Comparison of ENCODE assay signal across 11 cellular contexts in genomic region chr2:171317492-171318125, GRCh38.
DNase-seq lines count a peak whose midpoint lies in the region; ATAC-seq, FAIRE-seq and TF ChIP-seq lines count a peak whose summit lies in the region.
"Had no signal": no experiment of that assay in that cellular context is flagged by ENCODE, and none has a peak within 500 bp of the region (broad histone marks: within the 10 kb centered on the region; RNA-seq: fewer than 3 reads in every experiment).

No MANE protein-coding gene starts in this region.

- FAIRE-seq in astrocyte (lab: Jason Lieb, UNC): no peak

- no peak overlapping the region for H3K4me2 ChIP-seq in astrocyte (ENCODE audit: low read length)

- H3K4me1 Mint-ChIP-seq in stimulated activated naive CD8-positive, alpha-beta T cell treated with anti-CD3 and anti-CD28 coated beads, Interleukin-15, amount 100 ng/mL, for 72 hours: peaks cover 46% of the 10 kb centered on the region
- peaks cover 31% of the 10 kb centered on the region for H3K4me1 Mint-ChIP-seq in astrocyte (ENCODE audit: low read depth, unreplicated experiment)

- H3K27ac ChIP-seq in astrocyte (ENCODE audit: low read depth, low read length) (no peak overlapping the region), temporal lobe (ENCODE audit: low read depth, low read length) (peak overlapping the region; percentile 69)
- H3K27ac ChIP-seq: epithelial cell of prostate had no signal

- no peak overlapping the region for H2AFZ ChIP-seq in astrocyte (ENCODE audit: low read depth, low read length)

- peaks cover 18% of the 10 kb centered on the region for H3K36me3 Mint-ChIP-seq in astrocyte (ENCODE audit: low read depth, unreplicated experiment)

- no peak overlapping the region for H3K4me3 Mint-ChIP-seq in stimulated activated naive CD8-positive, alpha-beta T cell treated with anti-CD3 and anti-CD28 coated beads, Interleukin-15, amount 100 ng/mL, for 72 hours
- no peak overlapping the region for H3K4me3 Mint-ChIP-seq in astrocyte (ENCODE audit: unreplicated experiment)
- H3K4me3 Mint-ChIP-seq: CD14-positive monocyte had no signal

- H3K9me3 ChIP-seq in astrocyte (ENCODE audit: insufficient read depth, low read depth, low read length): no peaks in the 10 kb centered on the region

- no peaks in the 10 kb centered on the region for H3K79me2 ChIP-seq in astrocyte (ENCODE audit: insufficient read depth, low read length)

- no peak overlapping the region for H3K4me3 ChIP-seq in astrocyte (ENCODE audit: insufficient read depth, low read depth, low read length)

- peaks cover 0 to 1% of the 10 kb centered on the region in 2 donors for H3K9me3 Mint-ChIP-seq in stimulated activated naive CD8-positive, alpha-beta T cell treated with anti-CD3 and anti-CD28 coated beads, Interleukin-15, amount 100 ng/mL, for 72 hours
- H3K9me3 Mint-ChIP-seq in astrocyte (ENCODE audit: unreplicated experiment): no peaks in the 10 kb centered on the region

- no peaks in the 10 kb centered on the region for H3K36me3 ChIP-seq in astrocyte (ENCODE audit: insufficient read depth, low read length)

- TF ChIP-seq CTCF in astrocyte (IDR thresholded peaks at IDR 0.05; ENCODE audit: insufficient read depth, low read depth, low read length): no peak

- no peak for DNase-seq in stimulated activated naive CD8-positive, alpha-beta T cell treated with anti-CD3 and anti-CD28 coated beads, Interleukin-15, Interleukin-2, amounts not matched to agents 100 U/mL and 50 U/mL, for 24 hours
- no peak for DNase-seq in stimulated activated naive CD8-positive, alpha-beta T cell treated with anti-CD3 and anti-CD28 coated beads, Interleukin-15, amount 100 ng/mL, for 72 hours
- DNase-seq in astrocyte (ENCODE audit: low read depth): peak; percentile 11
- DNase-seq in activated gamma-delta T cell (lab: John Stamatoyannopoulos, UW): no peak
- DNase-seq in NK-92 (lab: John Stamatoyannopoulos, UW; ENCODE audit: unreplicated experiment): no peak
- DNase-seq in HuH-7.5 (ENCODE audit: low spot score): no peak

- H3K27me3 ChIP-seq in astrocyte (ENCODE audit: insufficient read depth, low read length): no peaks in the 10 kb centered on the region

- no peak overlapping the region for H3K9ac ChIP-seq in astrocyte (ENCODE audit: low read length)

- H3K27ac Mint-ChIP-seq in stimulated activated naive CD8-positive, alpha-beta T cell treated with anti-CD3 and anti-CD28 coated beads, Interleukin-15, amount 100 ng/mL, for 72 hours: peak overlapping the region in 1 of 2 donors; percentile 93
- H3K27ac Mint-ChIP-seq in astrocyte (ENCODE audit: unreplicated experiment): peak overlapping the region; percentile 5

- peak; percentile 16 for ATAC-seq in stimulated activated naive CD8-positive, alpha-beta T cell treated with anti-CD3 and anti-CD28 coated beads, Interleukin-15, Interleukin-2, amounts not matched to agents 100 U/mL and 50 U/mL, for 24 hours
- ATAC-seq in stimulated activated naive CD8-positive, alpha-beta T cell treated with anti-CD3 and anti-CD28 coated beads, Interleukin-15, amount 100 ng/mL, for 72 hours: no peak
- peak; percentile 30 for ATAC-seq in HG03139 (IDR thresholded peaks at IDR 0.05; ENCODE audit: unreplicated experiment)
- ATAC-seq: HCT116 had no signal

- no peaks in the 10 kb centered on the region for H3K27me3 Mint-ChIP-seq in stimulated activated naive CD8-positive, alpha-beta T cell treated with anti-CD3 and anti-CD28 coated beads, Interleukin-15, amount 100 ng/mL, for 72 hours
- H3K27me3 Mint-ChIP-seq in astrocyte (ENCODE audit: low read depth, unreplicated experiment): no peaks in the 10 kb centered on the region

- H4K20me1 ChIP-seq in astrocyte (ENCODE audit: insufficient read depth, low read length): no peaks in the 10 kb centered on the region

- H3K4me1 ChIP-seq in astrocyte (ENCODE audit: insufficient read depth, low read length): peaks cover 11% of the 10 kb centered on the region
